Comparison of ENCODE assay signal across 17 cellular contexts in the genomic region with DNA sequence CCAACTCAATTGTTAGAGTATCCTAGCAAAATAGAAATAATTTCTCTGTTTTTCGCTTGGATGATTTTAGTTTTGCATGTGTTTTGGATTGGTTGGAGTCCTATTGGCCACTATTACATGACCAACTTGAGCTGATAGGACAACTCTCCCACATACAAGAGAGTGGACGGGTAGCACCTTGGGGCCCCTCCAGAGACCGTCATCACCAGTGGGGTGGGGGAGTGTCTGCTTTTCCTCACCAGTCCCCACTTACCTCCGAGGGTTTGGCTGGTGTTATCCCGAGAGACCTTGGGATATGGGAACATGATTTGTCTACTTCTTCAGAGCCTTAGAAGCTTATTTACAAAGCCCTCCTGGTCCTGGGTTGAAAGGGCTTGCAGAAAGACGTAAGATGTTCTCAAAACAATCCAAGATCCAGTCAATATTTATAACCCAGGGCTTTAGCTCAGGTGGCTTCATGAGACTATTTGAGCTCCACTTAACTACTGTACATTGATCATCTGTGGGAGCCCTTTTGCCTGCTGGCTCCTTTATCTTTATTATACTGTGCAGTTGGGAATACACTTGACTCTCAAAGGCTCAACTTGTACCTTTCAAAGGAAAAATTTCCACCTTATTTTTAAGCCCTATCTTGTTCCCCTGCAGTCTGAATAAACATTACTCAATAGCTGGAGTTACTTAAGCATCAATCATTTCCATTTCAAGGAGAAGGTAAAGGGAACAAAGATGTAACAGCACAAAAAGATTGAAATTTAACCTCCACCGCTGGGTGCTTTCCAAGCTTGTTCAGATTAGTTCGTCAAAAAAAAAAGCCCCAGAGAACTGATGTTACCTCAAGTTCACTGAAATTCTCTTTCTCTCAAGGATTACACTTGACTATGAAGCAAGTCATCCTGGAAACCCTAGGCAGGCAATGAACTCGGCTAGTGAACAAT.
DNase-seq lines count a peak whose midpoint lies in the region; ATAC-seq and TF ChIP-seq lines count a peak whose summit lies in the region.
"Had no signal": no experiment of that assay in that cellular context is flagged by ENCODE, and none has a peak within 500 bp of the region (broad histone marks: within the 10 kb centered on the region; RNA-seq: fewer than 3 reads in every experiment).

No MANE protein-coding gene starts in this region.

- H3K27me3 Mint-ChIP-seq in nephron (ENCODE audit: low read depth): peaks cover 17% of the 10 kb centered on the region

- H3K4me3 ChIP-seq in epithelial cell of esophagus (ENCODE audit: low read length): no peak overlapping the region
- H3K4me3 ChIP-seq: BLaER1 treated with 17β-estradiol and CSF1 and Interleukin-3, amounts not matched to agents 10 nM and 100 nM had no signal

- no peak overlapping the region for H3K4me3 Mint-ChIP-seq in nephron
- H3K4me3 Mint-ChIP-seq: HFFc6 had no signal

- ATAC-seq in GM18511 (IDR thresholded peaks at IDR 0.05; ENCODE audit: unreplicated experiment): no peak

- peaks cover 25% of the 10 kb centered on the region for H3K4me1 Mint-ChIP-seq in nephron

- peaks cover 24% of the 10 kb centered on the region for H3K36me3 Mint-ChIP-seq in nephron (ENCODE audit: low read depth)

- DNase-seq in NCI-H2171 treated with DMSO at 0.1 percent for 48 hours (lab: John Stamatoyannopoulos, UW): peak; percentile 58
- DNase-seq in NCI-H2171 (lab: John Stamatoyannopoulos, UW): no peak
- peak; percentile 29 for DNase-seq in epithelial cell of esophagus (ENCODE audit: low read depth)
- DNase-seq in NCI-H510A treated with DMSO at 0.1 percent for 48 hours (lab: John Stamatoyannopoulos, UW): no peak
- no peak for DNase-seq in ureter (ENCODE audit: low spot score)
- no peak for DNase-seq in GM19238 (ENCODE audit: insufficient read length, low spot score)
- DNase-seq: 8988T, DND-41, GOT3, HFFc6, NCI-H1436, NCI-H748 treated with DMSO at 0.1 percent for 48 hours, OCI-M1, SIG-M5 had no signal

- peaks cover 28% of the 10 kb centered on the region for H3K9me3 Mint-ChIP-seq in nephron

- no peak for TF ChIP-seq CTCF in epithelial cell of esophagus (IDR thresholded peaks at IDR 0.05; ENCODE audit: insufficient read depth, low read depth, low read length, missing control alignments)
- TF ChIP-seq CTCF in nephron (IDR thresholded peaks at IDR 0.05; ENCODE audit: unreplicated experiment in 3 of 3): no peak

- peak overlapping the region; percentile 37 to 64 (median 44) for H3K27ac Mint-ChIP-seq in nephron
- H3K27ac Mint-ChIP-seq: HFFc6 had no signal

Comparison
In these comparisons a context has a peak if more than half of its experiments do, and no peak if none do; other contexts are left out.
1. DNase-seq: peak in NCI-H2171 treated with DMSO at 0.1 percent for 48 hours (single experiment) and epithelial cell of esophagus (single experiment); none in NCI-H2171 (single experiment), NCI-H510A treated with DMSO at 0.1 percent for 48 hours (single experiment), ureter (single experiment) and GM19238 (single experiment).